Comparison of ENCODE assay signal across 17 cellular contexts in the genomic region with DNA sequence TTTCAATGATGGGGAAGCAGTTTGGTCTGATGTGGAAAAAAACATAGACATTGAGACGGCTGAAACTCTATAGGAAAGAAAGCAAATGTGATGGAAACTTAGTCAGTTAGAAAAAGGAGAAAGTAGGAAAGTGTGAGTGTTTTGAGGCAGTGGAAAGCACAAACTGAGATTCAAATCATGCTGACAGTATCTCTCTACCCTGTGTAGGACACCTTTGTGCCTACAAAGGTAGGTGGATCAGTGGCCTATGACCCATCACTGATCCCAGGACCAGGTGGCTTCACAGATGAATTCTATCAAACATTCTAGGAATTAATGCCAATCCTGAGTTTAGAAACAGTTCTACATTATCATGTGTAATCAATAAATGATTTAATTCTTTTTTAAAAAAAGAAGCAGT. TPM values are rescaled to one million over a fixed set of nuclear protein-coding genes. Genes with fewer than 3 reads are reported as not detected.
DNase-seq lines count a peak whose midpoint lies in the region; ATAC-seq and TF ChIP-seq lines count a peak whose summit lies in the region.
"Had no signal": no experiment of that assay in that cellular context is flagged by ENCODE, and none has a peak within 500 bp of the region (broad histone marks: within the 10 kb centered on the region; RNA-seq: fewer than 3 reads in every experiment).

No MANE protein-coding gene starts in this region.

- intact Hi-C loops in CD4-positive, alpha-beta T cell (cut with DNase I, micrococcal nuclease), result no loop called here

- peaks cover 75% of the 10 kb centered on the region for H3K4me1 Mint-ChIP-seq in activated CD8-positive, alpha-beta memory T cell treated with anti-CD3 and anti-CD28 coated beads, Interleukin-2, amount 10 ng/mL, durations not matched to agents 7 days and 5 days
- H3K4me1 Mint-ChIP-seq in CD4-positive, alpha-beta T cell (ENCODE audit: low read depth), result peaks cover 84% of the 10 kb centered on the region
- peaks cover 76 to 81% (median 77%) of the 10 kb centered on the region in 3 donors for H3K4me1 Mint-ChIP-seq in T-cell
- peaks cover 35% of the 10 kb centered on the region for H3K4me1 Mint-ChIP-seq in activated naive CD8-positive, alpha-beta T cell treated with anti-CD3 and anti-CD28 coated beads, Interleukin-2, amount 10 ng/mL, durations not matched to agents 7 days and 5 days

- H3K4me3 Mint-ChIP-seq in activated CD8-positive, alpha-beta memory T cell treated with anti-CD3 and anti-CD28 coated beads, Interleukin-2, amount 10 ng/mL, durations not matched to agents 7 days and 5 days, result peak overlapping the region; percentile 23
- H3K4me3 Mint-ChIP-seq in CD4-positive, alpha-beta T cell, result no peak overlapping the region
- H3K4me3 Mint-ChIP-seq in T-cell, result peak overlapping the region in 1 of 3 donors; percentile 2
- no peak overlapping the region for H3K4me3 Mint-ChIP-seq in activated naive CD8-positive, alpha-beta T cell treated with anti-CD3 and anti-CD28 coated beads, Interleukin-2, amount 10 ng/mL, durations not matched to agents 7 days and 5 days

- H3K27me3 Mint-ChIP-seq in activated CD8-positive, alpha-beta memory T cell treated with anti-CD3 and anti-CD28 coated beads, Interleukin-2, amount 10 ng/mL, durations not matched to agents 7 days and 5 days, result no peaks in the 10 kb centered on the region
- no peaks in the 10 kb centered on the region for H3K27me3 Mint-ChIP-seq in CD4-positive, alpha-beta T cell
- no peaks in the 10 kb centered on the region for H3K27me3 Mint-ChIP-seq in T-cell
- H3K27me3 Mint-ChIP-seq in activated naive CD8-positive, alpha-beta T cell treated with anti-CD3 and anti-CD28 coated beads, Interleukin-2, amount 10 ng/mL, durations not matched to agents 7 days and 5 days, result no peaks in the 10 kb centered on the region

- TF ChIP-seq CTCF in CD4-positive, alpha-beta T cell (IDR thresholded peaks at IDR 0.05), result no peak
- TF ChIP-seq CTCF in upper lobe of left lung (IDR thresholded peaks at IDR 0.05), result no peak

- no peak for ATAC-seq in activated CD8-positive, alpha-beta memory T cell treated with anti-CD3 and anti-CD28 coated beads, Interleukin-2, amount 10 ng/mL, durations not matched to agents 7 days and 5 days
- no peak for ATAC-seq in CD4-positive, alpha-beta T cell (ENCODE audit: poor library complexity)
- ATAC-seq in T-cell (replicated peaks in 1 of 4) (no peak), GM21717 (IDR thresholded peaks at IDR 0.05; ENCODE audit: unreplicated experiment) (no peak), upper lobe of left lung (ENCODE audit: low FRiP score in 2 of 2) (no peak)
- ATAC-seq in activated naive CD8-positive, alpha-beta T cell treated with anti-CD3 and anti-CD28 coated beads, Interleukin-2, amount 10 ng/mL, durations not matched to agents 7 days and 5 days (ENCODE audit: low read depth), result no peak

- no peak for TF ChIP-seq EP300 in upper lobe of left lung (IDR thresholded peaks at IDR 0.05)

- CTCF ChIA-PET in activated CD8-positive, alpha-beta memory T cell treated with anti-CD3 and anti-CD28 coated beads, Interleukin-2, amount 10 ng/mL, durations not matched to agents 7 days and 5 days (lab: Charles Lee), result no interaction called here
- CTCF ChIA-PET in CD4-positive, alpha-beta T cell (lab: Charles Lee), result no interaction called here
- CTCF ChIA-PET in T-cell (lab: Charles Lee), result interaction anchor here in 1 of 2 donors (0.5 kb wide), 1 partner anchor 41 kb away, joined by 4 read pairs; no protein-coding TSS in a partner anchor
- CTCF ChIA-PET in HEK293T (lab: Yijun Ruan, JAX), result no interaction called here

- peaks cover 62% of the 10 kb centered on the region for H3K36me3 Mint-ChIP-seq in activated CD8-positive, alpha-beta memory T cell treated with anti-CD3 and anti-CD28 coated beads, Interleukin-2, amount 10 ng/mL, durations not matched to agents 7 days and 5 days
- H3K36me3 Mint-ChIP-seq in CD4-positive, alpha-beta T cell (ENCODE audit: low read depth), result peaks cover 82% of the 10 kb centered on the region
- peaks cover 58% of the 10 kb centered on the region for H3K36me3 Mint-ChIP-seq in T-cell
- H3K36me3 Mint-ChIP-seq in activated naive CD8-positive, alpha-beta T cell treated with anti-CD3 and anti-CD28 coated beads, Interleukin-2, amount 10 ng/mL, durations not matched to agents 7 days and 5 days, result peaks cover 65% of the 10 kb centered on the region

- POLR2A ChIA-PET in CD4-positive, alpha-beta T cell (lab: Charles Lee), result interaction anchor here (1.1 kb wide), 1 partner anchor 64 kb away, joined by 3 read pairs; no protein-coding TSS in a partner anchor
- POLR2A ChIA-PET in T-cell (lab: Charles Lee) (no interaction called here), HEK293T (lab: Yijun Ruan, JAX) (no interaction called here)
- POLR2A ChIA-PET in activated naive CD8-positive, alpha-beta T cell treated with anti-CD3 and anti-CD28 coated beads, Interleukin-2, amount 10 ng/mL, durations not matched to agents 7 days and 5 days (lab: Charles Lee), result no interaction called here

- H3K9me3 Mint-ChIP-seq in activated CD8-positive, alpha-beta memory T cell treated with anti-CD3 and anti-CD28 coated beads, Interleukin-2, amount 10 ng/mL, durations not matched to agents 7 days and 5 days (ENCODE audit: low read depth), result peaks cover 8% of the 10 kb centered on the region
- peaks cover 5% of the 10 kb centered on the region for H3K9me3 Mint-ChIP-seq in CD4-positive, alpha-beta T cell
- peaks cover 4 to 14% (median 6%) of the 10 kb centered on the region in 3 donors for H3K9me3 Mint-ChIP-seq in T-cell
- peaks cover 15% of the 10 kb centered on the region for H3K9me3 Mint-ChIP-seq in activated naive CD8-positive, alpha-beta T cell treated with anti-CD3 and anti-CD28 coated beads, Interleukin-2, amount 10 ng/mL, durations not matched to agents 7 days and 5 days

- H3K36me3 ChIP-seq in upper lobe of left lung, result no peaks in the 10 kb centered on the region

- H3K27me3 ChIP-seq in CD4-positive, alpha-beta T cell (ENCODE audit: control insufficient read depth, insufficient read depth, low read length), result no peaks in the 10 kb centered on the region
- H3K27me3 ChIP-seq in upper lobe of left lung, result no peaks in the 10 kb centered on the region

- H3K27ac Mint-ChIP-seq in activated CD8-positive, alpha-beta memory T cell treated with anti-CD3 and anti-CD28 coated beads, Interleukin-2, amount 10 ng/mL, durations not matched to agents 7 days and 5 days, result peak overlapping the region; percentile 78
- H3K27ac Mint-ChIP-seq in CD4-positive, alpha-beta T cell, result peak overlapping the region; percentile 50
- H3K27ac Mint-ChIP-seq in T-cell, result peak overlapping the region; percentile 47 to 56
- H3K27ac Mint-ChIP-seq in activated naive CD8-positive, alpha-beta T cell treated with anti-CD3 and anti-CD28 coated beads, Interleukin-2, amount 10 ng/mL, durations not matched to agents 7 days and 5 days, result peak overlapping the region; percentile 31

- H3K9me3 ChIP-seq in CD4-positive, alpha-beta T cell (ENCODE audit: control insufficient read depth, low read length), result no peaks in the 10 kb centered on the region
- no peaks in the 10 kb centered on the region for H3K9me3 ChIP-seq in upper lobe of left lung

- 90 to 92% methylated on average over 1 of the region's 1 CpG for WGBS in upper lobe of left lung, 2 donors

- no peak overlapping the region for H3K4me3 ChIP-seq in upper lobe of left lung
- H3K4me3 ChIP-seq: PC-9 had no signal

- no peaks in the 10 kb centered on the region for H3K4me1 ChIP-seq in upper lobe of left lung

- DNase-seq in activated CD8-positive, alpha-beta memory T cell treated with anti-CD3 and anti-CD28 coated beads, Interleukin-2, amount 10 ng/mL, durations not matched to agents 7 days and 5 days, result no peak
- no peak for DNase-seq in activated CD8-positive, alpha-beta memory T cell treated with anti-CD3 and anti-CD28 coated beads for 24 hours
- no peak for DNase-seq in CD4-positive, alpha-beta T cell
- no peak for DNase-seq in T-cell
- no peak for DNase-seq in activated naive CD8-positive, alpha-beta T cell treated with anti-CD3 and anti-CD28 coated beads, Interleukin-2, amount 10 ng/mL, durations not matched to agents 7 days and 5 days
- DNase-seq in HEK293T (ENCODE audit: extremely low spot score), result no peak
- DNase-seq in upper lobe of left lung, result no peak
- DNase-seq: C1 segment of cervical spinal cord, COR-L47, NCI-H1092, NCI-H146, NCI-H2081 treated with DMSO at 0.1 percent for 48 hours, NCI-H510A treated with DMSO at 0.1 percent for 48 hours, NCI-H82, PC-9 had no signal

- H3K27ac ChIP-seq in CD4-positive, alpha-beta T cell (ENCODE audit: low read depth, low read length), result no peak overlapping the region
- H3K27ac ChIP-seq in upper lobe of left lung, result no peak overlapping the region
- H3K27ac ChIP-seq: PC-9 had no signal

- no peak for TF ChIP-seq POLR2A in upper lobe of left lung (IDR thresholded peaks at IDR 0.05)

TF ChIP-seq in HEK293T, 16 proteins besides CTCF, POLR2A, EP300 and RAD21:
- TF ChIP-seq SP1 (IDR thresholded peaks at IDR 0.05) (no peak), SUZ12 (IDR thresholded peaks at IDR 0.05) (no peak), CTBP1 (IDR thresholded peaks at IDR 0.05; ENCODE audit: borderline replicate concordance) (no peak), ELF4 (IDR thresholded peaks at IDR 0.05) (no peak), ZNF384 (IDR thresholded peaks at IDR 0.05) (no peak), L3MBTL2 (conservative IDR thresholded peaks at IDR 0.05) (no peak), HDGF (IDR thresholded peaks at IDR 0.05; ENCODE audit: borderline replicate concordance) (no peak), FOXK2 (IDR thresholded peaks at IDR 0.05) (no peak), ARNT (IDR thresholded peaks at IDR 0.05) (no peak)

RNA-seq across cellular contexts. Expression of a gene that starts 57.1 kb away (rescaled TPM):
- total RNA-seq in activated CD8-positive, alpha-beta memory T cell treated with anti-CD3 and anti-CD28 coated beads, Interleukin-2, amount 10 ng/mL, durations not matched to agents 7 days and 5 days, result 10 to 100 TPM; 83.3 to 95.4 TPM
- 10 to 100 TPM; 74.0 to 74.8 TPM for total RNA-seq in CD4-positive, alpha-beta T cell
- total RNA-seq in T-cell (10 to 100 TPM; 32.2 to 87.1 (median 57.4) TPM), upper lobe of left lung (10 to 100 TPM in 2 of 6 donors, 1 to 10 TPM in 4; 3.3 to 26.5 (median 5.5) TPM)
- total RNA-seq in activated naive CD8-positive, alpha-beta T cell treated with anti-CD3 and anti-CD28 coated beads, Interleukin-2, amount 10 ng/mL, durations not matched to agents 7 days and 5 days, result 10 to 100 TPM; 46.4 to 50.9 TPM
- total RNA-seq: HT-29 had no signal
